ENCODE assay signal across 30 cellular contexts in the genomic region with DNA sequence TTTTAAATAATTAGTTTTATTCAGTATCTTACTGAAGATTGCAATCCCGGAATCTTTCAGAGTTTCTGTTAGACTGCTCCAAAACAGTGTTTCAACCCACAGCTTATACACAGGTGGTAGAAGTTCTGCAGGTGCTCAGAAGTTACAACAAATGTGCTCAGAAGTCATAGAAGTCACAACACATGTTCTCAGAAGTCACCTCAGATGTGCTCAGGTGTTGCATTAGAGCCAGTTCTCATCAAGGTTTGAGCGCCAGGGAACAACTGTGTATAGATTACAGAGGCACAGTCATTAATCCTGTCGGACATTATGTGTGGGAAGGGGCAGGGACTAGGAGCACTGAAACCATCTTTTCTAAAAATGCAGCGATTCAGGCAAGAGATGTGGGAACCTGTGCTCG.
"Had no signal": no experiment of that assay in that cellular context is flagged by ENCODE, and none has a peak within 500 bp of the region (broad histone marks: within the 10 kb centered on the region; RNA-seq: fewer than 3 reads in every experiment).

No MANE protein-coding gene starts in this region.

- H3K4me1 ChIP-seq: breast epithelium had no signal

- H3K9me3 Mint-ChIP-seq: activated CD4-positive, alpha-beta T cell treated with anti-CD3 and anti-CD28 coated beads, Interleukin-2, amount 10 ng/mL, durations not matched to agents 24 days and 14 days; activated CD8-positive, alpha-beta T cell treated with anti-CD3 and anti-CD28 coated beads for 36 hours; activated naive CD8-positive, alpha-beta T cell treated with anti-CD3 and anti-CD28 coated beads for 36 hours; activated T-helper 17 cell treated with anti-CD3 and anti-CD28 coated beads, Interleukin-2, amount 50 U/mL, for 72 hours; T-helper 1 cell treated with Interleukin-12 subunit alpha and Interleukin-12 subunit beta and Interleukin-4 antibody, amounts not matched to agents 30 μg/mL and 1 μg/mL, for 36 hours; T-helper 2 cell treated with Interferon-gamma antibody and Interleukin-4, amounts not matched to agents 5 μg/mL and 100 μg/mL, for 36 hours had no signal

- H3K36me3 Mint-ChIP-seq: activated naive CD8-positive, alpha-beta T cell treated with anti-CD3 and anti-CD28 coated beads for 36 hours had no signal

- ATAC-seq: activated CD8-positive, alpha-beta T cell treated with anti-CD3 and anti-CD28 coated beads for 36 hours; activated T-cell treated with anti-CD3 and anti-CD28 coated beads, Interleukin-2, amount 50 U/mL, for 72 hours; activated T-helper 17 cell treated with anti-CD3 and anti-CD28 coated beads, Interleukin-2, amount 50 U/mL, for 72 hours; Panc1 had no signal

- H3K27ac ChIP-seq: breast epithelium, SJSA1 had no signal

- DNase-seq: activated CD4-positive, alpha-beta T cell treated with anti-CD3 and anti-CD28 coated beads, Interleukin-2, amount 10 ng/mL, durations not matched to agents 24 days and 14 days; activated CD4-positive, alpha-beta T cell treated with anti-CD3 and anti-CD28 coated beads, Interleukin-2, amount 50 U/mL, for 4 hours; activated CD8-positive, alpha-beta T cell treated with anti-CD3 and anti-CD28 coated beads for 36 hours; activated effector memory CD4-positive, alpha-beta T cell treated with anti-CD3 and anti-CD28 coated beads, Interleukin-2, amount 50 U/mL, for 16 hours; activated naive CD4-positive, alpha-beta T cell; activated naive CD4-positive, alpha-beta T cell treated with anti-CD3 and anti-CD28 coated beads, Interleukin-2, amount 50 U/mL, for 16 hours; activated naive CD8-positive, alpha-beta T cell treated with anti-CD3 and anti-CD28 coated beads for 36 hours; activated T-cell treated with anti-CD3 and anti-CD28 coated beads, Interleukin-2, amount 50 U/mL, for 1 hour; activated T-cell treated with anti-CD3 and anti-CD28 coated beads, Interleukin-2, amount 50 U/mL, for 72 hours; amniotic stem cell; aorta; cerebellar nuclear complex; NCI-H1092 treated with DMSO at 0.1 percent for 48 hours; NCI-H1417; NCI-H146; NCI-H187; NCI-H2081; NCI-H2171 treated with DMSO at 0.1 percent for 48 hours; NCI-H226; NCI-H446 treated with DMSO at 0.1 percent for 48 hours; NCI-H524; SHP77; SK-N-SH had no signal

- H3K4me2 ChIP-seq: SK-N-SH had no signal

- FAIRE-seq: TTC549 had no signal

- H3K4me3 Mint-ChIP-seq: activated CD4-positive, alpha-beta T cell treated with anti-CD3 and anti-CD28 coated beads, Interleukin-2, amount 10 ng/mL, durations not matched to agents 24 days and 14 days; activated CD8-positive, alpha-beta T cell treated with anti-CD3 and anti-CD28 coated beads for 36 hours; activated naive CD8-positive, alpha-beta T cell treated with anti-CD3 and anti-CD28 coated beads for 36 hours; activated T-cell treated with anti-CD3 and anti-CD28 coated beads, Interleukin-2, amount 50 U/mL, for 72 hours; activated T-helper 17 cell treated with anti-CD3 and anti-CD28 coated beads, Interleukin-2, amount 50 U/mL, for 72 hours; T-helper 1 cell treated with Interleukin-12 subunit alpha and Interleukin-12 subunit beta and Interleukin-4 antibody, amounts not matched to agents 30 μg/mL and 1 μg/mL, for 36 hours; T-helper 2 cell treated with Interferon-gamma antibody and Interleukin-4, amounts not matched to agents 5 μg/mL and 100 μg/mL, for 36 hours had no signal

- H3K9me3 ChIP-seq: SJSA1, SK-N-SH had no signal

- H3K36me3 ChIP-seq: breast epithelium, SJSA1 had no signal

- H3K9ac ChIP-seq: SK-N-SH had no signal

- H3K4me1 Mint-ChIP-seq: activated CD4-positive, alpha-beta T cell treated with anti-CD3 and anti-CD28 coated beads, Interleukin-2, amount 10 ng/mL, durations not matched to agents 24 days and 14 days; activated naive CD8-positive, alpha-beta T cell treated with anti-CD3 and anti-CD28 coated beads for 36 hours; activated T-helper 17 cell treated with anti-CD3 and anti-CD28 coated beads, Interleukin-2, amount 50 U/mL, for 72 hours had no signal

- H3K4me3 ChIP-seq: breast epithelium, SJSA1 had no signal

- H3K27ac Mint-ChIP-seq: activated CD4-positive, alpha-beta T cell treated with anti-CD3 and anti-CD28 coated beads, Interleukin-2, amount 10 ng/mL, durations not matched to agents 24 days and 14 days; activated CD8-positive, alpha-beta T cell treated with anti-CD3 and anti-CD28 coated beads for 36 hours; activated naive CD8-positive, alpha-beta T cell treated with anti-CD3 and anti-CD28 coated beads for 36 hours; activated T-cell treated with anti-CD3 and anti-CD28 coated beads, Interleukin-2, amount 50 U/mL, for 72 hours; activated T-helper 17 cell treated with anti-CD3 and anti-CD28 coated beads, Interleukin-2, amount 50 U/mL, for 72 hours; T-helper 1 cell treated with Interleukin-12 subunit alpha and Interleukin-12 subunit beta and Interleukin-4 antibody, amounts not matched to agents 30 μg/mL and 1 μg/mL, for 36 hours; T-helper 2 cell treated with Interferon-gamma antibody and Interleukin-4, amounts not matched to agents 5 μg/mL and 100 μg/mL, for 36 hours had no signal

- H3K27me3 ChIP-seq: breast epithelium, SJSA1 had no signal

- H3K27me3 Mint-ChIP-seq: activated CD4-positive, alpha-beta T cell treated with anti-CD3 and anti-CD28 coated beads, Interleukin-2, amount 10 ng/mL, durations not matched to agents 24 days and 14 days; activated T-helper 17 cell treated with anti-CD3 and anti-CD28 coated beads, Interleukin-2, amount 50 U/mL, for 72 hours had no signal
